ENCODE assay signal across 9 cellular contexts in genomic region chr13:50511877-50512332, GRCh38.
A peak's percentile ranks its signal among the peaks of the same experiment; 100 is the strongest.
DNase-seq lines count a peak whose midpoint lies in the region; ATAC-seq, FAIRE-seq and TF ChIP-seq lines count a peak whose summit lies in the region.
"Had no signal": no experiment of that assay in that cellular context is flagged by ENCODE, and none has a peak within 500 bp of the region (broad histone marks: within the 10 kb centered on the region; RNA-seq: fewer than 3 reads in every experiment).

No MANE protein-coding gene starts in this region.

- BruUV-seq in OCI-LY7 (replicated peaks; lab: Mats Ljungman, UMichigan), result no TSS peak

- H3K4me2 ChIP-seq in OCI-LY7 (ENCODE audit: low read length) (peak overlapping the region; percentile 97), hepatocyte (peak overlapping the region; percentile 73)

- DNase-seq in GM12891 (ENCODE audit: insufficient read length, low spot score) (no peak), OCI-LY7 (ENCODE audit: low spot score) (peak; percentile 85), hepatocyte (ENCODE audit: low spot score) (no peak), aorta (no peak), D341Med (ENCODE audit: low spot score) (no peak), NCI-H1694 treated with DMSO at 0.1 percent for 48 hours (lab: John Stamatoyannopoulos, UW) (no peak), NCI-H1105 (lab: John Stamatoyannopoulos, UW) (no peak)

- CTCF ChIA-PET in OCI-LY7 (lab: Charles Lee; ENCODE audit: unreplicated experiment), result interaction anchor here (0.5 to 1.7 kb wide), 2 partner anchors 14 to 428 kb away, joined by 4 read pairs; no protein-coding TSS in a partner anchor

- FAIRE-seq in GM12891 (lab: Jason Lieb, UNC), result peak; percentile 77
- FAIRE-seq: bronchial epithelial cell had no signal

- H3K27me3 ChIP-seq in hepatocyte (no peaks in the 10 kb centered on the region), aorta (ENCODE audit: control insufficient read depth in 1 of 2, insufficient read depth in 2 of 2, low read length in 1 of 2) (no peaks in the 10 kb centered on the region)

- H2AFZ ChIP-seq in OCI-LY7 (ENCODE audit: low read length) (peak overlapping the region; percentile 81; the same call in 1 of the 2 replicates), hepatocyte (peak overlapping the region; percentile 70)

- peak; percentile 61 for ATAC-seq in HG02678 (IDR thresholded peaks at IDR 0.05; ENCODE audit: unreplicated experiment)
- peak; percentile 22 for ATAC-seq in aorta (ENCODE audit: low FRiP score)

- POLR2A ChIA-PET in OCI-LY7 (lab: Charles Lee), result interaction anchor here (0.6 to 4.8 kb wide), 23 partner anchors 10 to 1098 kb away, joined by 3 to 46 read pairs (median 5); no protein-coding TSS in a partner anchor

- H3K9me2 ChIP-seq in OCI-LY7 (ENCODE audit: insufficient read depth, low read length) (no peaks in the 10 kb centered on the region), hepatocyte (replicated peaks; ENCODE audit: insufficient read depth) (no peaks in the 10 kb centered on the region)

- H3K36me3 ChIP-seq in OCI-LY7 (ENCODE audit: insufficient read depth, low read length) (peaks cover 11% of the 10 kb centered on the region; the same call in 1 of the 2 replicates), hepatocyte (replicated peaks; ENCODE audit: insufficient read depth, low read depth) (no peaks in the 10 kb centered on the region), aorta (ENCODE audit: control insufficient read depth in 1 of 2, insufficient read depth in 2 of 2, low read length in 1 of 2) (no peaks in the 10 kb centered on the region)

- no peaks in the 10 kb centered on the region for H4K20me1 ChIP-seq in OCI-LY7 (ENCODE audit: insufficient read depth, low read length)
- no peaks in the 10 kb centered on the region for H4K20me1 ChIP-seq in hepatocyte (ENCODE audit: insufficient read depth, poor library complexity, severe bottlenecking)

- H3K79me2 ChIP-seq in OCI-LY7 (ENCODE audit: insufficient read depth, low read depth, low read length) (no peaks in the 10 kb centered on the region), hepatocyte (no peaks in the 10 kb centered on the region)

- no peak for TF ChIP-seq POLR2A in GM12891 (IDR thresholded peaks at IDR 0.05; ENCODE audit: low read depth, low read length)

- intact Hi-C loops in OCI-LY7 (cut with micrococcal nuclease; ENCODE audit: unreplicated experiment) (loop anchor here (1.0 to 5.0 kb wide), 9 partner anchors 15 to 575 kb away; partner anchors contain the start of genes SPRYD7 and TRIM13), aorta (cut with DNase I) (no loop called here)

- H3K27ac ChIP-seq in OCI-LY7 (ENCODE audit: low read depth, low read length, poor library complexity, severe bottlenecking) (peak overlapping the region; percentile 98), hepatocyte (peak overlapping the region; percentile 83), aorta (ENCODE audit: low read depth in 1 of 2, low read length in 2 of 2) (no peak overlapping the region)

- H3K9me3 ChIP-seq in OCI-LY7 (ENCODE audit: low read length), result peaks cover 14% of the 10 kb centered on the region; the same call in 1 of the 2 replicates
- no peaks in the 10 kb centered on the region for H3K9me3 ChIP-seq in hepatocyte (ENCODE audit: low read depth)
- no peaks in the 10 kb centered on the region for H3K9me3 ChIP-seq in aorta (ENCODE audit: control insufficient read depth, low read length)

- WGBS in hepatocyte (ENCODE audit: low lambda C conversion rate, missing lambda C conversion rate), result 91% methylated on average over 4 of the region's 4 CpGs
- WGBS in aorta, 2 donors, result 84% methylated on average over 4 of the region's 4 CpGs

- TF ChIP-seq CTCF in OCI-LY7 (conservative IDR thresholded peaks at IDR 0.05; ENCODE audit: low read length) (no peak), hepatocyte (IDR thresholded peaks at IDR 0.05; ENCODE audit: poor library complexity) (no peak)

- H3K4me3 ChIP-seq in OCI-LY7 (ENCODE audit: low read depth, low read length, poor library complexity, severe bottlenecking) (peak overlapping the region; percentile 65), hepatocyte (no peak overlapping the region), aorta (ENCODE audit: low read length in 2 of 2) (peak overlapping the region in 1 of 2 donors; percentile 27)

- H3K4me1 ChIP-seq in OCI-LY7 (ENCODE audit: insufficient read depth, low read length, poor library complexity, severe bottlenecking), result peaks cover 70% of the 10 kb centered on the region
- H3K4me1 ChIP-seq in hepatocyte (ENCODE audit: insufficient read depth), result peaks cover 41% of the 10 kb centered on the region
- peaks cover 0 to 2% of the 10 kb centered on the region in 2 donors for H3K4me1 ChIP-seq in aorta (ENCODE audit: control insufficient read depth in 1 of 2, insufficient read depth in 2 of 2, low read length in 2 of 2)

TF ChIP-seq in GM12891, 5 proteins besides CTCF, POLR2A, EP300 and RAD21:
- TF ChIP-seq POU2F2 (IDR thresholded peaks at IDR 0.05; ENCODE audit: low read depth, low read length) (no peak), SPI1 (IDR thresholded peaks at IDR 0.05; ENCODE audit: low read depth, low read length) (peak; percentile 44)

Comparison
In these comparisons a context has a peak if more than half of its experiments do, and no peak if none do; other contexts are left out.
1. H3K27ac ChIP-seq: peak in OCI-LY7 (single experiment) and hepatocyte (single experiment); none in aorta (0 of 2).